ENCODE assay signal across 7 cellular contexts in genomic region chr5:176415240-176416122, GRCh38. TPM values are rescaled to one million over a fixed set of nuclear protein-coding genes. Genes with fewer than 3 reads are reported as not detected.
A peak's percentile ranks its signal among the peaks of the same experiment; 100 is the strongest.
DNase-seq lines count a peak whose midpoint lies in the region; ATAC-seq and TF ChIP-seq lines count a peak whose summit lies in the region.

No MANE protein-coding gene starts in this region.

- no peak for ATAC-seq in GM19328 (IDR thresholded peaks at IDR 0.05; ENCODE audit: unreplicated experiment)

- 46% methylated on average over 20 of the region's 20 CpGs for WGBS in smooth muscle cell (ENCODE audit: low lambda C conversion rate)

- H3K9me3 ChIP-seq in iPS-20b (ENCODE audit: insufficient read depth, low read depth, low read length), result peaks cover 4% of the 10 kb centered on the region
- no peaks in the 10 kb centered on the region for H3K9me3 ChIP-seq in smooth muscle cell (replicated peaks; ENCODE audit: low read depth)

- H3K27ac Mint-ChIP-seq in brain, result peak overlapping the region in 4 of 5 experiments; percentile 35 to 80 (median 64)

- peaks cover 50% of the 10 kb centered on the region for H4K20me1 ChIP-seq in smooth muscle cell (ENCODE audit: low read depth)

- in situ Hi-C loops in GM13977 (cut with MboI; ENCODE audit: low pct_unique_long_range_greater_than_20kb, low sequenced_read_pairs, unreplicated experiment), result no loop called here

- H3K4me1 Mint-ChIP-seq in brain, result peaks cover 48% of the 10 kb centered on the region

- H3K4me3 Mint-ChIP-seq in brain, result peak overlapping the region; percentile 81 to 91 (median 86)

- peak overlapping the region; percentile 84 for H2AFZ ChIP-seq in smooth muscle cell (ENCODE audit: low read depth)

- H3K9ac ChIP-seq in iPS-20b (ENCODE audit: low read depth, low read length) (peak overlapping the region; percentile 63; the same call in 1 of the 2 replicates), smooth muscle cell (ENCODE audit: low read depth) (peak overlapping the region; percentile 99)

- peaks cover 6% of the 10 kb centered on the region for H3K36me3 Mint-ChIP-seq in brain

- H3K27me3 ChIP-seq in iPS-20b (ENCODE audit: insufficient read depth, low read length) (peaks cover 30% of the 10 kb centered on the region), smooth muscle cell (ENCODE audit: low read depth) (no peaks in the 10 kb centered on the region)

- H3K4me3 ChIP-seq in iPS-20b (ENCODE audit: low read length) (peak overlapping the region; percentile 76), smooth muscle cell (peak overlapping the region; percentile 99)

- peaks cover 16% of the 10 kb centered on the region for H3K79me2 ChIP-seq in smooth muscle cell (ENCODE audit: low read depth)

- TF ChIP-seq CTCF in GM13977 (IDR thresholded peaks at IDR 0.05; ENCODE audit: extremely low read depth, insufficient read depth, missing control alignments) (no peak), brain (conservative IDR thresholded peaks at IDR 0.05) (no peak), smooth muscle cell (IDR thresholded peaks at IDR 0.05; ENCODE audit: borderline replicate concordance, insufficient read depth, poor library complexity, severe bottlenecking) (no peak)

- no peaks in the 10 kb centered on the region for H3K4me1 ChIP-seq in iPS-20b (ENCODE audit: insufficient read depth, low read length)
- H3K4me1 ChIP-seq in smooth muscle cell (ENCODE audit: low read depth), result no peaks in the 10 kb centered on the region

- peak overlapping the region; percentile 96 for H3K4me2 ChIP-seq in smooth muscle cell

- peaks cover 9% of the 10 kb centered on the region for H3K27me3 Mint-ChIP-seq in brain

- DNase-seq in GM13977 (ENCODE audit: low spot score), result peak; percentile 47
- DNase-seq in LHCN-M2 (ENCODE audit: low read depth), result peak; percentile 55
- peak; percentile 41 for DNase-seq in smooth muscle cell (lab: John Stamatoyannopoulos, UW; ENCODE audit: unreplicated experiment)
- DNase-seq in NCI-H2196 (lab: John Stamatoyannopoulos, UW; ENCODE audit: unreplicated experiment), result no peak

- peaks cover 1 to 6% (median 3%) of the 10 kb centered on the region in 5 experiments for H3K9me3 Mint-ChIP-seq in brain

- H3F3A ChIP-seq in smooth muscle cell (ENCODE audit: low read depth), result peaks cover 9% of the 10 kb centered on the region

- H3K36me3 ChIP-seq in iPS-20b (ENCODE audit: insufficient read depth, low read depth, low read length), result no peaks in the 10 kb centered on the region
- no peaks in the 10 kb centered on the region for H3K36me3 ChIP-seq in smooth muscle cell (ENCODE audit: low read depth)

- H3K27ac ChIP-seq in iPS-20b (ENCODE audit: low read length), result no peak overlapping the region
- peak overlapping the region; percentile 96 for H3K27ac ChIP-seq in smooth muscle cell (ENCODE audit: low read depth)

RNA-seq across cellular contexts. Expression of gene CLTB, which starts 0.9 kb away (rescaled TPM):
- total RNA-seq in LHCN-M2 (2014; rRNA removed) (138 and 149 TPM in 2 replicates), smooth muscle cell (107 and 111 TPM in 2 replicates)
- polyA plus RNA-seq in LHCN-M2 (2012), result 235 TPM
- polyA plus RNA-seq in brain (ENCODE audit: insufficient read depth, low read depth, low replicate concordance) (141 TPM), smooth muscle cell (125 and 277 TPM in 2 replicates)

RNA-seq across cellular contexts. Expression of gene HIGD2A, which starts 26.9 kb away (rescaled TPM):
- 85.1 and 102 TPM in 2 replicates for total RNA-seq in LHCN-M2 (2014; rRNA removed)
- polyA plus RNA-seq in LHCN-M2 (2012), result 208 TPM
- polyA plus RNA-seq in brain (ENCODE audit: insufficient read depth, low read depth, low replicate concordance), result 221 TPM
- total RNA-seq in smooth muscle cell, result 94.5 and 108 TPM in 2 replicates
- polyA plus RNA-seq in smooth muscle cell, result 135 and 140 TPM in 2 replicates

RNA-seq across cellular contexts. Expression of gene NOP16, which starts 27.1 kb away (rescaled TPM):
- total RNA-seq in LHCN-M2 (2014; rRNA removed), result 21.7 and 28.1 TPM in 2 replicates
- polyA plus RNA-seq in LHCN-M2 (2012), result 44.6 TPM
- polyA plus RNA-seq in brain (ENCODE audit: insufficient read depth, low read depth, low replicate concordance), result 13.1 TPM
- total RNA-seq in smooth muscle cell, result 10.7 and 17.2 TPM in 2 replicates
- polyA plus RNA-seq in smooth muscle cell, result 27.9 and 52.4 TPM in 2 replicates

RNA-seq across cellular contexts. Expression of gene FAF2, which starts 32.7 kb away (rescaled TPM):
- total RNA-seq in LHCN-M2 (2014; rRNA removed) (37.9 and 42.4 TPM in 2 replicates), smooth muscle cell (51.3 and 59.3 TPM in 2 replicates)
- polyA plus RNA-seq in LHCN-M2 (2012), result 22.4 TPM
- polyA plus RNA-seq in brain (ENCODE audit: insufficient read depth, low read depth, low replicate concordance) (24.8 TPM), smooth muscle cell (38.2 and 38.3 TPM in 2 replicates)

RNA-seq across cellular contexts. Expression of gene ARL10, which starts 50.2 kb away (rescaled TPM):
- total RNA-seq in LHCN-M2 (2014; rRNA removed), result 9.3 and 12.6 TPM in 2 replicates
- 5.7 TPM for polyA plus RNA-seq in LHCN-M2 (2012)
- 2.6 TPM for polyA plus RNA-seq in brain (ENCODE audit: insufficient read depth, low read depth, low replicate concordance)
- total RNA-seq in smooth muscle cell, result 9.5 and 10.7 TPM in 2 replicates
- polyA plus RNA-seq in smooth muscle cell, result 5.4 and 5.6 TPM in 2 replicates
